8 cellular contexts compared by ENCODE assay signal in genomic region chr16:70380919-70381603, GRCh38. TPM values are rescaled to one million over a fixed set of nuclear protein-coding genes. Genes with fewer than 3 reads are reported as not detected.
DNase-seq lines count a peak whose midpoint lies in the region; ATAC-seq, FAIRE-seq and TF ChIP-seq lines count a peak whose summit lies in the region.

No MANE protein-coding gene starts in this region.

- no peaks in the 10 kb centered on the region for H3K4me1 ChIP-seq in HUES6 (ENCODE audit: control insufficient read depth, insufficient read depth, low read length)
- H3K4me1 ChIP-seq in OCI-LY1 (ENCODE audit: insufficient read depth, low read length, severe bottlenecking): peaks cover 21% of the 10 kb centered on the region

- H3K79me2 ChIP-seq in OCI-LY1 (ENCODE audit: insufficient read depth, low read length): peaks cover 13% of the 10 kb centered on the region; the same call in 1 of the 2 replicates

- peak overlapping the region; percentile 98 for H3K9ac ChIP-seq in HUES6 (ENCODE audit: low read length)
- H3K9ac ChIP-seq in OCI-LY1 (ENCODE audit: low read length): peak overlapping the region; percentile 96

- peak overlapping the region; percentile 98 for H3K4me3 ChIP-seq in HUES6 (ENCODE audit: low read depth, low read length)
- peak overlapping the region; percentile 97 for H3K4me3 ChIP-seq in OCI-LY1 (ENCODE audit: low read depth, low read length, poor library complexity, severe bottlenecking)
- H3K4me3 ChIP-seq in epithelial cell of proximal tubule (ENCODE audit: low read depth, low read length): peak overlapping the region; percentile 86

- TF ChIP-seq CTCF in D721Med (IDR thresholded peaks at IDR 0.05; ENCODE audit: insufficient read depth, missing control alignments) (no peak), OCI-LY1 (IDR thresholded peaks at IDR 0.05; ENCODE audit: low read length) (peak; percentile 45; the same call in 1 of the 2 replicates), epithelial cell of proximal tubule (conservative IDR thresholded peaks at IDR 0.05; ENCODE audit: low read depth, low read length) (peak; percentile 37)

- no peaks in the 10 kb centered on the region for H3K9me2 ChIP-seq in OCI-LY1 (ENCODE audit: low read depth, low read length)

- no peaks in the 10 kb centered on the region for H4K20me1 ChIP-seq in OCI-LY1 (ENCODE audit: insufficient read depth, low read length)

- peaks cover 34% of the 10 kb centered on the region for H3K36me3 ChIP-seq in HUES6 (ENCODE audit: control insufficient read depth, insufficient read depth, low read length)
- peaks cover 34% of the 10 kb centered on the region for H3K36me3 ChIP-seq in OCI-LY1 (ENCODE audit: insufficient read depth, low read length)

- peak overlapping the region; percentile 97 for H3K27ac ChIP-seq in HUES6 (ENCODE audit: low read depth, low read length)
- H3K27ac ChIP-seq in OCI-LY1 (ENCODE audit: low read depth, low read length, poor library complexity, severe bottlenecking): peak overlapping the region; percentile 87

- peak overlapping the region; percentile 89 for H3K4me2 ChIP-seq in OCI-LY1 (ENCODE audit: low read length)

- no peaks in the 10 kb centered on the region for H3K9me3 ChIP-seq in HUES6 (ENCODE audit: control insufficient read depth, insufficient read depth, low read depth, low read length)
- H3K9me3 ChIP-seq in OCI-LY1 (ENCODE audit: low read length): no peaks in the 10 kb centered on the region

- H2AFZ ChIP-seq in OCI-LY1 (ENCODE audit: low read length): no peak overlapping the region

- H3F3A ChIP-seq in OCI-LY1 (ENCODE audit: insufficient read depth, low read length): no peaks in the 10 kb centered on the region; the same call in 1 of the 2 replicates

- FAIRE-seq in D721Med (lab: Jason Lieb, UNC): no peak

- H3K27me3 ChIP-seq in HUES6 (ENCODE audit: control insufficient read depth, insufficient read depth, low read length): no peaks in the 10 kb centered on the region
- no peaks in the 10 kb centered on the region for H3K27me3 ChIP-seq in OCI-LY1 (ENCODE audit: insufficient read depth, low read length)

- DNase-seq in D721Med (ENCODE audit: insufficient read length, low spot score) (peak; percentile 28), activated T-cell treated with anti-CD3 and anti-CD28 coated beads for 4 hours (peak; percentile 87), epithelial cell of proximal tubule (ENCODE audit: low read depth) (peak; percentile 71), mucosa of gallbladder (ENCODE audit: low spot score) (peak; percentile 98)
- DNase-seq in stimulated activated CD8-positive, alpha-beta memory T cell treated with anti-CD3 and anti-CD28 coated beads, Interleukin-4, amount 100 ng/mL, for 4 hours (ENCODE audit: low read depth in 2 of 2, low spot score in 1 of 2): peak; percentile 90 to 91

- peak; percentile 87 for ATAC-seq in GM21423 (IDR thresholded peaks at IDR 0.05; ENCODE audit: unreplicated experiment)

RNA-seq across cellular contexts. Expression of gene DDX19A, which starts 34.4 kb away (rescaled TPM):
- total RNA-seq in epithelial cell of proximal tubule (31.8 and 45.1 TPM in 2 replicates), mucosa of gallbladder (29.4 TPM)

RNA-seq across cellular contexts. Expression of gene ST3GAL2, which starts 57.8 kb away (rescaled TPM):
- total RNA-seq in epithelial cell of proximal tubule: 23.3 and 28.6 TPM in 2 replicates
- 22.9 TPM for total RNA-seq in mucosa of gallbladder

Comparison
In these comparisons a context has a peak if more than half of its experiments do, and no peak if none do; other contexts are left out.
1. Peak in every context shown above with its lines: DNase-seq, ATAC-seq, H3K4me3 ChIP-seq and H3K27ac ChIP-seq.
2. DNase-seq: peak in every context shown above with its lines; median percentile 98 in mucosa of gallbladder; 90 in stimulated activated CD8-positive, alpha-beta memory T cell treated with anti-CD3 and anti-CD28 coated beads, Interleukin-4, amount 100 ng/mL, for 4 hours; 87 in activated T-cell treated with anti-CD3 and anti-CD28 coated beads for 4 hours; 71 in epithelial cell of proximal tubule; 28 in D721Med.